Comparison of ENCODE assay signal across 10 cellular contexts in the genomic region with DNA sequence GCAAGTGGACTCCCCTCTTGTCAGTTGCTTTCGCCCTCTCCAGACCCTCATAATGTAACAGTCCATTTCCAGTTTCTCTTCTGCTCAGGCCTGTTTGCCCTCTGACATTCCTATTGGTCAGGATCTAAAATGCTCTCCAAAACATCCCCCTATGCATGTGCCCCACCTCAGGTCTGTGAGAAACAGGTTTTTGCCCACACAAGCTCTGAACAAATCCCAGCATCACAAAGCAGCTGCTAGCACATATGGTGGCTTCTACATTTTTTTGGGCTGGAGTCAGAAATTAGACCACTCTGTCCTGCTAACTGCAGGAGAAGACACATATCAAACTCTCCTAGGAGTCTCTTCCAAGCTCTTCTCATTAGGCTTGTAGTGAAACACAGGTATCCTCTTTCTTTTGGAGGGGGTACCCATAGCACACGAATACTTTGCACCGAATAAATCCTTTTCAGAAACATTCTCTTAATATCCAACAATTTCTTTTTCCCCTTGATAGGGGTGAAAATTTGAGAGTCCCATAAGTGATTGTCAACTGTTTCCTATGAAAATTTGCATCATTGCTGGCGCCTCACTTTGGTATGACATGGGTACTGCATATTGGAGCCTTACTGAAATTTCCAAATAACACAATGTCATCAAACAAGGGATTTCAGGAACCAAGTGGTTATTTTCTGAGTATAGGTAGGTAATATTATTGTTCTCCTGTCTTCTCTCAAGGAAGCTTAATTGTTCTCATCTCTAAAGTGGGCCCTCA. TPM values are rescaled to one million over a fixed set of nuclear protein-coding genes. Genes with fewer than 3 reads are reported as not detected.
DNase-seq lines count a peak whose midpoint lies in the region; TF ChIP-seq lines count a peak whose summit lies in the region.
"Had no signal": no experiment of that assay in that cellular context is flagged by ENCODE, and none has a peak within 500 bp of the region (broad histone marks: within the 10 kb centered on the region; RNA-seq: fewer than 3 reads in every experiment).

No MANE protein-coding gene starts in this region.

- H3K4me3 ChIP-seq in AG09309 (ENCODE audit: control insufficient read depth, low read depth, low read length) (no peak overlapping the region), Peyer's patch (no peak overlapping the region), fibroblast of the aortic adventitia (ENCODE audit: low read depth, low read length) (no peak overlapping the region)

- POLR2A ChIA-PET in GM10248 (lab: Yijun Ruan, JAX), result interaction anchor here (0.7 kb wide), 1 partner anchor 198 kb away, joined by 4 read pairs; no protein-coding TSS in a partner anchor

- no peak overlapping the region for H3K27ac ChIP-seq in Peyer's patch

- TF ChIP-seq POLR2A in Peyer's patch (IDR thresholded peaks at IDR 0.05), result no peak

- no peaks in the 10 kb centered on the region for H3K4me1 ChIP-seq in Peyer's patch

- H3K27me3 ChIP-seq in Peyer's patch, result no peaks in the 10 kb centered on the region

- TF ChIP-seq CTCF in AG09309 (IDR thresholded peaks at IDR 0.05; ENCODE audit: control insufficient read depth, insufficient read depth, low read depth, low read length, missing control alignments), result peak; percentile 30
- peak; percentile 10 for TF ChIP-seq CTCF in GM10248 (IDR thresholded peaks at IDR 0.05; ENCODE audit: control extremely low read depth, extremely low read depth, low read depth, missing control alignments)
- peak in 5 of 6 experiments; percentile 11 to 19 (median 15) for TF ChIP-seq CTCF in Peyer's patch (IDR thresholded peaks at IDR 0.05)
- peak; percentile 43 for TF ChIP-seq CTCF in fibroblast of the aortic adventitia (IDR thresholded peaks at IDR 0.05; ENCODE audit: insufficient read depth, low read length)

- no peaks in the 10 kb centered on the region for H3K36me3 ChIP-seq in Peyer's patch

- DNase-seq in AG09309 (ENCODE audit: low read depth) (no peak), GM10248 (ENCODE audit: extremely low spot score) (no peak), Peyer's patch (no peak), fibroblast of the aortic adventitia (ENCODE audit: low read depth) (no peak), NCI-H82 (lab: John Stamatoyannopoulos, UW) (no peak), putamen (ENCODE audit: low spot score) (no peak), Ammon's horn (ENCODE audit: low spot score) (no peak)
- DNase-seq in stimulated activated CD4-positive, alpha-beta T cell treated with anti-CD3 and anti-CD28 coated beads, Interleukin-12 subunit alpha, Interleukin-12 subunit beta, amount 100 ng/mL, for 4 hours, result no peak
- DNase-seq: NCI-H345, T-cell had no signal

- H3K9me3 ChIP-seq in Peyer's patch, result no peaks in the 10 kb centered on the region

- CTCF ChIA-PET in GM10248 (lab: Yijun Ruan, JAX), result interaction anchor here (1.1 to 7.6 kb wide), 7 partner anchors 8 to 158 kb away, joined by 3 to 41 read pairs (median 10); no protein-coding TSS in a partner anchor

RNA-seq across cellular contexts. Expression of a gene that starts 19.3 kb away (rescaled TPM):
- 100 to 1,000 TPM; 152 to 221 (median 160) TPM for total RNA-seq in Peyer's patch
- total RNA-seq in fibroblast of the aortic adventitia (ENCODE audit: low replicate concordance), result 394 and 568 TPM in 2 replicates

RNA-seq across cellular contexts. Expression of a gene that starts 51.4 kb away (rescaled TPM):
- total RNA-seq in Peyer's patch (10 to 100 TPM; 33.3 to 75.1 (median 39.3) TPM), fibroblast of the aortic adventitia (ENCODE audit: low replicate concordance) (72.0 and 112 TPM in 2 replicates)
